In the genomic region with DNA sequence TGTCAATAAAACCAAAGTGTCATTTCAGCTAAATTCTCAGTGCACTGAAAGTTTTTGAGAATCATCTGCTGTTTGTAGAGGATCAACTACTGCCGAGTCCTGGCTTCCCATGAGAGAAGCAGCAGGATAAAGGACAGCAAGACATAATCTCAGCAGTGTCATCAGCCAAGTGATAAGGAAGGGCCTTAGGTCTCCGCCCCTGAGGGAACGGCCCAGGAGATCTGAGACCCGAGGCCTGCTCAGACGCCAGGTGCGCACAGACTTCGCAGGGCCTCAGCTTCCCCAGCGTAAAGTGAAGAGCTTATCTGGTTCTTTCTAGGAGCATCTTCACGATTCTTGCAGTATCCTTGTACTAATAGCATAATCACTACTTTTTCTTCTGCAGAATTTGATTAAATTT, we compare ENCODE assay signal across 22 cellular contexts. TPM values are rescaled to one million over a fixed set of nuclear protein-coding genes. Genes with fewer than 3 reads are reported as not detected.
DNase-seq lines count a peak whose midpoint lies in the region; ATAC-seq and TF ChIP-seq lines count a peak whose summit lies in the region.
"Had no signal": no experiment of that assay in that cellular context is flagged by ENCODE, and none has a peak within 500 bp of the region (broad histone marks: within the 10 kb centered on the region; RNA-seq: fewer than 3 reads in every experiment).

No MANE protein-coding gene starts in this region.

- peaks cover 0 to 3% (median 0%) of the 10 kb centered on the region in 7 donors for H3K9me3 Mint-ChIP-seq in CD4-positive, CD25-positive, alpha-beta regulatory T cell
- no peaks in the 10 kb centered on the region for H3K9me3 Mint-ChIP-seq in endodermal cell
- H3K9me3 Mint-ChIP-seq: activated naive CD8-positive, alpha-beta T cell treated with anti-CD3 and anti-CD28 coated beads, Interleukin-2, amount 50 U/mL, for 24 hours; central memory CD8-positive, alpha-beta T cell had no signal

- DNase-seq in CD4-positive, CD25-positive, alpha-beta regulatory T cell = no peak
- peak; percentile 78 for DNase-seq in endodermal cell
- no peak for DNase-seq in central memory CD4-positive, alpha-beta T cell
- DNase-seq: activated CD4-positive, alpha-beta T cell treated with anti-CD3 and anti-CD28 coated beads for 4 hours; activated effector memory CD4-positive, alpha-beta T cell treated with Interleukin-2 at 50 U/mL for 16 hours; activated naive CD8-positive, alpha-beta T cell treated with anti-CD3 and anti-CD28 coated beads, Interleukin-2, amount 50 U/mL, for 24 hours; DMS153; GF-D8; NCI-H1930; NCI-H446; spleen; stimulated activated CD8-positive, alpha-beta memory T cell treated with anti-CD3 and anti-CD28 coated beads, Interleukin-4, amount 100 ng/mL, for 48 hours had no signal

- no peak overlapping the region for H3K4me3 ChIP-seq in CD4-positive, CD25-positive, alpha-beta regulatory T cell (ENCODE audit: low read depth, low read length)
- H3K4me3 ChIP-seq in HUES64 (ENCODE audit: low read length) (peak overlapping the region; percentile 27; the same call in 1 of the 2 replicates), endodermal cell (ENCODE audit: low read length) (peak overlapping the region; percentile 86), muscle layer of duodenum (ENCODE audit: low read depth in 1 of 2, low read length in 2 of 2) (peak overlapping the region; percentile 49 to 80)
- H3K4me3 ChIP-seq: spleen had no signal

- no peak for TF ChIP-seq CTCF in endodermal cell (conservative IDR thresholded peaks at IDR 0.05)

- H3K27ac ChIP-seq in CD4-positive, CD25-positive, alpha-beta regulatory T cell (ENCODE audit: insufficient read depth, low read length, poor library complexity, severe bottlenecking) = no peak overlapping the region
- H3K27ac ChIP-seq in HUES64 (ENCODE audit: low read depth, low read length) (no peak overlapping the region), endodermal cell (ENCODE audit: low read depth, low read length) (no peak overlapping the region), muscle layer of duodenum (ENCODE audit: low read length) (no peak overlapping the region)
- H3K27ac ChIP-seq: KMS-11, psoas muscle, spleen had no signal

- peaks cover 22% of the 10 kb centered on the region for H3K4me1 ChIP-seq in CD4-positive, CD25-positive, alpha-beta regulatory T cell (ENCODE audit: control insufficient read depth, insufficient read depth, low read length, poor library complexity, severe bottlenecking)
- H3K4me1 ChIP-seq in HUES64 (ENCODE audit: insufficient read depth, low read length) = peaks cover 47% of the 10 kb centered on the region
- H3K4me1 ChIP-seq in endodermal cell (ENCODE audit: control insufficient read depth, insufficient read depth, low read length) = peaks cover 14% of the 10 kb centered on the region
- peaks cover 0 to 18% of the 10 kb centered on the region in 2 donors for H3K4me1 ChIP-seq in muscle layer of duodenum (ENCODE audit: control insufficient read depth in 1 of 2, insufficient read depth in 2 of 2, low read length in 2 of 2)

- WGBS in HUES64 = 47% methylated on average over 9 of the region's 9 CpGs
- 33 to 38% methylated on average over 3 to 9 of the region's 9 CpGs for WGBS in endodermal cell (ENCODE audit: insufficient coverage in 1 of 2, insufficient read length in 1 of 2), 2 experiments

- no peaks in the 10 kb centered on the region for H3K36me3 ChIP-seq in CD4-positive, CD25-positive, alpha-beta regulatory T cell (ENCODE audit: control insufficient read depth, insufficient read depth, low read length)
- H3K36me3 ChIP-seq in HUES64 (ENCODE audit: insufficient read depth, low read length) (peaks cover 19% of the 10 kb centered on the region), endodermal cell (ENCODE audit: control insufficient read depth, insufficient read depth, low read length) (no peaks in the 10 kb centered on the region), muscle layer of duodenum (ENCODE audit: control insufficient read depth in 1 of 2, insufficient read depth in 2 of 2, low read length in 2 of 2) (no peaks in the 10 kb centered on the region)
- H3K36me3 ChIP-seq: spleen had no signal

- H3K9me3 ChIP-seq in CD4-positive, CD25-positive, alpha-beta regulatory T cell (ENCODE audit: control insufficient read depth in 2 of 2, low read length in 2 of 2) = no peaks in the 10 kb centered on the region
- no peaks in the 10 kb centered on the region for H3K9me3 ChIP-seq in HUES64 (ENCODE audit: insufficient read depth, low read depth, low read length)
- H3K9me3 ChIP-seq in endodermal cell (ENCODE audit: control insufficient read depth, low read length) = no peaks in the 10 kb centered on the region
- H3K9me3 ChIP-seq in muscle layer of duodenum (ENCODE audit: control insufficient read depth in 1 of 2, low read length in 2 of 2) = no peaks in the 10 kb centered on the region
- H3K9me3 ChIP-seq: psoas muscle, spleen had no signal

- no peaks in the 10 kb centered on the region for H3K36me3 Mint-ChIP-seq in CD4-positive, CD25-positive, alpha-beta regulatory T cell
- no peaks in the 10 kb centered on the region for H3K36me3 Mint-ChIP-seq in endodermal cell (ENCODE audit: low read depth)

- H3K4me3 Mint-ChIP-seq in CD4-positive, CD25-positive, alpha-beta regulatory T cell = peak overlapping the region in 3 of 4 donors; percentile 15 to 80 (median 53)
- H3K4me3 Mint-ChIP-seq in endodermal cell = peak overlapping the region; percentile 64

- peaks cover 0 to 11% (median 2%) of the 10 kb centered on the region in 4 donors for H3K4me1 Mint-ChIP-seq in CD4-positive, CD25-positive, alpha-beta regulatory T cell
- H3K4me1 Mint-ChIP-seq in endodermal cell = peaks cover 36% of the 10 kb centered on the region

- H3K27me3 ChIP-seq in CD4-positive, CD25-positive, alpha-beta regulatory T cell (ENCODE audit: control insufficient read depth, insufficient read depth, low read length) = peaks cover 16% of the 10 kb centered on the region
- H3K27me3 ChIP-seq in HUES64 (ENCODE audit: insufficient read depth, low read length) (peaks cover 23% of the 10 kb centered on the region), endodermal cell (ENCODE audit: control insufficient read depth, insufficient read depth, low read length, poor library complexity, severe bottlenecking) (peaks cover 19% of the 10 kb centered on the region), muscle layer of duodenum (ENCODE audit: low read depth, low read length) (peaks cover 24% of the 10 kb centered on the region)

- no peak overlapping the region for H3K9ac ChIP-seq in HUES64 (ENCODE audit: low read depth, low read length)
- H3K9ac ChIP-seq in endodermal cell (ENCODE audit: extremely low read depth, low read length, poor library complexity, severe bottlenecking) = peak overlapping the region; percentile 41
- H3K9ac ChIP-seq: KMS-11 had no signal

- peaks cover 48% of the 10 kb centered on the region for H3K27me3 Mint-ChIP-seq in CD4-positive, CD25-positive, alpha-beta regulatory T cell
- peaks cover 30% of the 10 kb centered on the region for H3K27me3 Mint-ChIP-seq in endodermal cell (ENCODE audit: insufficient read depth)

- no peak overlapping the region for H3K27ac Mint-ChIP-seq in CD4-positive, CD25-positive, alpha-beta regulatory T cell
- peak overlapping the region; percentile 69 for H3K27ac Mint-ChIP-seq in endodermal cell
- H3K27ac Mint-ChIP-seq: activated naive CD8-positive, alpha-beta T cell treated with anti-CD3 and anti-CD28 coated beads, Interleukin-2, amount 50 U/mL, for 24 hours; CD14-positive monocyte had no signal

- ATAC-seq in CD4-positive, CD25-positive, alpha-beta regulatory T cell (ENCODE audit: low read depth in 2 of 2) = no peak
- ATAC-seq in GM21423 (IDR thresholded peaks at IDR 0.05; ENCODE audit: unreplicated experiment) (no peak), esophagus mucosa (no peak), GM18517 (IDR thresholded peaks at IDR 0.05; ENCODE audit: unreplicated experiment) (no peak)
- ATAC-seq: activated naive CD8-positive, alpha-beta T cell treated with anti-CD3 and anti-CD28 coated beads, Interleukin-2, amount 50 U/mL, for 24 hours; psoas muscle had no signal

RNA-seq across cellular contexts. Expression of gene GFPT2, which starts 2.4 kb away (rescaled TPM):
- total RNA-seq in CD4-positive, CD25-positive, alpha-beta regulatory T cell = not detected
- polyA plus RNA-seq in CD4-positive, CD25-positive, alpha-beta regulatory T cell = under 1 TPM in 1 of 4 donors, not detected in 3; 0.16 TPM
- polyA plus RNA-seq in HUES64 (2013, experiment 1 of 2) = 67.4 TPM
- 66.3 TPM for polyA plus RNA-seq in HUES64 (2013, experiment 2 of 2)
- total RNA-seq in endodermal cell = 10 to 100 TPM; 19.5 to 37.3 TPM
- 26.7 TPM for polyA plus RNA-seq in endodermal cell (2013, experiment 1 of 2)
- polyA plus RNA-seq in endodermal cell (2013, experiment 2 of 2) = 23.6 TPM
- 1.1 TPM for total RNA-seq in esophagus mucosa
- polyA plus RNA-seq: CD14-positive monocyte, keratinocyte had no signal

RNA-seq across cellular contexts. Expression of gene MAPK9, which starts 58.8 kb away (rescaled TPM):
- 28.1 TPM for total RNA-seq in CD4-positive, CD25-positive, alpha-beta regulatory T cell
- 10 to 100 TPM; 18.5 to 35.4 (median 22.7) TPM for polyA plus RNA-seq in CD4-positive, CD25-positive, alpha-beta regulatory T cell
- polyA plus RNA-seq in HUES64 (2013, experiment 1 of 2) = 23.5 TPM
- polyA plus RNA-seq in HUES64 (2013, experiment 2 of 2) = 23.6 TPM
- total RNA-seq in endodermal cell = 10 to 100 TPM; 45.6 to 51.8 TPM
- 27.7 TPM for polyA plus RNA-seq in endodermal cell (2013, experiment 1 of 2)
- polyA plus RNA-seq in endodermal cell (2013, experiment 2 of 2) = 26.4 TPM
- total RNA-seq in esophagus mucosa = 16.3 TPM
